11 cellular contexts compared by ENCODE assay signal in genomic region chr16:67516296-67517177, GRCh38. TPM values are rescaled to one million over a fixed set of nuclear protein-coding genes. Genes with fewer than 3 reads are reported as not detected.
A peak's percentile ranks its signal among the peaks of the same experiment; 100 is the strongest.
DNase-seq lines count a peak whose midpoint lies in the region; ATAC-seq and TF ChIP-seq lines count a peak whose summit lies in the region.
"Had no signal": no experiment of that assay in that cellular context is flagged by ENCODE, and none has a peak within 500 bp of the region (broad histone marks: within the 10 kb centered on the region; RNA-seq: fewer than 3 reads in every experiment).

No MANE protein-coding gene starts in this region.

- no peak for ATAC-seq in activated naive CD8-positive, alpha-beta T cell treated with anti-CD3 and anti-CD28 coated beads, Interleukin-2, amount 50 U/mL, for 24 hours
- ATAC-seq in stimulated activated memory B cell treated with anti-CD40 and anti-IgM and Interleukin-4, amounts not matched to agents 10 μg/mL and 1 μg/mL and 100 μg/mL, for 72 hours: no peak
- ATAC-seq: stimulated activated effector memory CD8-positive, alpha-beta T cell treated with anti-CD3 and anti-CD28 coated beads, Interleukin-12 subunit alpha, Interleukin-12 subunit beta, amount 100 ng/mL, for 72 hours had no signal

- H3K4me3 Mint-ChIP-seq in HFFc6: peak overlapping the region; percentile 68
- H3K4me3 Mint-ChIP-seq in activated naive CD8-positive, alpha-beta T cell treated with anti-CD3 and anti-CD28 coated beads, Interleukin-2, amount 50 U/mL, for 24 hours: no peak overlapping the region
- H3K4me3 Mint-ChIP-seq in stimulated activated memory B cell treated with anti-CD40 and anti-IgM and Interleukin-4, amounts not matched to agents 10 μg/mL and 1 μg/mL and 100 μg/mL, for 72 hours: peak overlapping the region; percentile 52
- H3K4me3 Mint-ChIP-seq: stimulated activated effector memory CD8-positive, alpha-beta T cell treated with anti-CD3 and anti-CD28 coated beads, Interleukin-12 subunit alpha, Interleukin-12 subunit beta, amount 100 ng/mL, for 72 hours had no signal

- peak overlapping the region; percentile 68 for H3K27ac Mint-ChIP-seq in HFFc6
- peak overlapping the region; percentile 23 for H3K27ac Mint-ChIP-seq in activated naive CD8-positive, alpha-beta T cell treated with anti-CD3 and anti-CD28 coated beads, Interleukin-2, amount 50 U/mL, for 24 hours
- peak overlapping the region; percentile 97 for H3K27ac Mint-ChIP-seq in stimulated activated memory B cell treated with anti-CD40 and anti-IgM and Interleukin-4, amounts not matched to agents 10 μg/mL and 1 μg/mL and 100 μg/mL, for 72 hours
- H3K27ac Mint-ChIP-seq: stimulated activated effector memory CD8-positive, alpha-beta T cell treated with anti-CD3 and anti-CD28 coated beads, Interleukin-12 subunit alpha, Interleukin-12 subunit beta, amount 100 ng/mL, for 72 hours had no signal

- TF ChIP-seq CTCF in HFFc6 (IDR thresholded peaks at IDR 0.05): no peak

- H3K4me1 Mint-ChIP-seq in HFFc6 (ENCODE audit: low read depth): peaks cover 29% of the 10 kb centered on the region
- H3K4me1 Mint-ChIP-seq in activated naive CD8-positive, alpha-beta T cell treated with anti-CD3 and anti-CD28 coated beads, Interleukin-2, amount 50 U/mL, for 24 hours: peaks cover 38% of the 10 kb centered on the region
- peaks cover 75% of the 10 kb centered on the region for H3K4me1 Mint-ChIP-seq in stimulated activated memory B cell treated with anti-CD40 and anti-IgM and Interleukin-4, amounts not matched to agents 10 μg/mL and 1 μg/mL and 100 μg/mL, for 72 hours

- H3K27me3 Mint-ChIP-seq in HFFc6 (ENCODE audit: insufficient read depth): peaks cover 5% of the 10 kb centered on the region; the same call in 1 of the 2 replicates
- no peaks in the 10 kb centered on the region for H3K27me3 Mint-ChIP-seq in activated naive CD8-positive, alpha-beta T cell treated with anti-CD3 and anti-CD28 coated beads, Interleukin-2, amount 50 U/mL, for 24 hours
- H3K27me3 Mint-ChIP-seq in stimulated activated memory B cell treated with anti-CD40 and anti-IgM and Interleukin-4, amounts not matched to agents 10 μg/mL and 1 μg/mL and 100 μg/mL, for 72 hours: no peaks in the 10 kb centered on the region

- in situ Hi-C loops in KBM-7 (cut with MboI; ENCODE audit: low pct_unique_long_range_greater_than_20kb, low sequenced_read_pairs): no loop called here

- H3K36me3 Mint-ChIP-seq in HFFc6 (ENCODE audit: low read depth): no peaks in the 10 kb centered on the region
- no peaks in the 10 kb centered on the region for H3K36me3 Mint-ChIP-seq in activated naive CD8-positive, alpha-beta T cell treated with anti-CD3 and anti-CD28 coated beads, Interleukin-2, amount 50 U/mL, for 24 hours (ENCODE audit: low read depth)
- H3K36me3 Mint-ChIP-seq in stimulated activated memory B cell treated with anti-CD40 and anti-IgM and Interleukin-4, amounts not matched to agents 10 μg/mL and 1 μg/mL and 100 μg/mL, for 72 hours: peaks cover 23% of the 10 kb centered on the region

- peak; percentile 59 for DNase-seq in HFFc6
- DNase-seq in activated naive CD8-positive, alpha-beta T cell treated with anti-CD3 and anti-CD28 coated beads, Interleukin-2, amount 50 U/mL, for 24 hours: no peak
- peak; percentile 78 for DNase-seq in hepatic stellate cell (ENCODE audit: low spot score)
- DNase-seq in iPS-NIHi11 (ENCODE audit: low spot score): no peak
- DNase-seq in KBM-7: no peak
- no peak for DNase-seq in hypothalamus (lab: John Stamatoyannopoulos, UW)
- DNase-seq: activated T-cell treated with anti-CD3 and anti-CD28 coated beads for 4 hours, NCI-H1436 had no signal

- H3K9me3 Mint-ChIP-seq in HFFc6: no peaks in the 10 kb centered on the region
- no peaks in the 10 kb centered on the region for H3K9me3 Mint-ChIP-seq in activated naive CD8-positive, alpha-beta T cell treated with anti-CD3 and anti-CD28 coated beads, Interleukin-2, amount 50 U/mL, for 24 hours
- H3K9me3 Mint-ChIP-seq in stimulated activated memory B cell treated with anti-CD40 and anti-IgM and Interleukin-4, amounts not matched to agents 10 μg/mL and 1 μg/mL and 100 μg/mL, for 72 hours: no peaks in the 10 kb centered on the region
- H3K9me3 Mint-ChIP-seq: stimulated activated effector memory CD8-positive, alpha-beta T cell treated with anti-CD3 and anti-CD28 coated beads, Interleukin-12 subunit alpha, Interleukin-12 subunit beta, amount 100 ng/mL, for 72 hours had no signal

RNA-seq across cellular contexts. Expression of gene RIPOR1, which starts 12.1 kb away (rescaled TPM):
- total RNA-seq in HFFc6 (2021; fragmentation: NEBNext Ultra II Directional; extraction: Animal tissue kit (Norgen Biotek cat#: 25700)): 100 to 1,000 TPM in 1 of 6 experiments, 10 to 100 TPM in 5; 72.2 to 101 (median 82.9) TPM

RNA-seq across cellular contexts. Expression of gene AGRP, which starts 33.2 kb away (rescaled TPM):
- not detected for total RNA-seq in HFFc6 (2021; fragmentation: NEBNext Ultra II Directional; extraction: Animal tissue kit (Norgen Biotek cat#: 25700))
- total RNA-seq: cardiac septum had no signal

RNA-seq across cellular contexts. Expression of gene ATP6V0D1, which starts 35.6 kb away (rescaled TPM):
- 100 to 1,000 TPM; 102 to 130 (median 118) TPM for total RNA-seq in HFFc6 (2021; fragmentation: NEBNext Ultra II Directional; extraction: Animal tissue kit (Norgen Biotek cat#: 25700))

RNA-seq across cellular contexts. Expression of gene CTCF, which starts 45.8 kb away (rescaled TPM):
- 10 to 100 TPM; 22.6 to 31.1 (median 29.4) TPM for total RNA-seq in HFFc6 (2021; fragmentation: NEBNext Ultra II Directional; extraction: Animal tissue kit (Norgen Biotek cat#: 25700))

Comparison
In these comparisons a context has a peak if more than half of its experiments do, and no peak if none do; other contexts are left out.
1. DNase-seq: peak in HFFc6 (single experiment) and hepatic stellate cell (single experiment); none in activated naive CD8-positive, alpha-beta T cell treated with anti-CD3 and anti-CD28 coated beads, Interleukin-2, amount 50 U/mL, for 24 hours (single experiment), iPS-NIHi11 (single experiment), KBM-7 (single experiment) and hypothalamus (0 of 51).
2. H3K27ac Mint-ChIP-seq: peak in every context shown above with its lines; median percentile 97 in stimulated activated memory B cell treated with anti-CD40 and anti-IgM and Interleukin-4, amounts not matched to agents 10 μg/mL and 1 μg/mL and 100 μg/mL, for 72 hours; 68 in HFFc6; 23 in activated naive CD8-positive, alpha-beta T cell treated with anti-CD3 and anti-CD28 coated beads, Interleukin-2, amount 50 U/mL, for 24 hours.